In genomic region chrX:135263376-135263775, GRCh38 we compare ENCODE assay signal across 7 cellular contexts. TPM values are rescaled to one million over a fixed set of nuclear protein-coding genes. Genes with fewer than 3 reads are reported as not detected.
"Had no signal": no experiment of that assay in that cellular context is flagged by ENCODE, and none has a peak within 500 bp of the region (broad histone marks: within the 10 kb centered on the region; RNA-seq: fewer than 3 reads in every experiment).

No MANE protein-coding gene starts in this region.

RNA-seq across cellular contexts. Expression of gene ETDA, which starts 11.5 kb away (rescaled TPM):
- total RNA-seq: GM23248, GM23338, H1, H4, H7, H9, HFFc6 had no signal

RNA-seq across cellular contexts. Expression of gene ETDC, which starts 45.9 kb away (rescaled TPM):
- total RNA-seq: GM23248, GM23338, H1, H4, H7, H9, HFFc6 had no signal
